In the genomic region with DNA sequence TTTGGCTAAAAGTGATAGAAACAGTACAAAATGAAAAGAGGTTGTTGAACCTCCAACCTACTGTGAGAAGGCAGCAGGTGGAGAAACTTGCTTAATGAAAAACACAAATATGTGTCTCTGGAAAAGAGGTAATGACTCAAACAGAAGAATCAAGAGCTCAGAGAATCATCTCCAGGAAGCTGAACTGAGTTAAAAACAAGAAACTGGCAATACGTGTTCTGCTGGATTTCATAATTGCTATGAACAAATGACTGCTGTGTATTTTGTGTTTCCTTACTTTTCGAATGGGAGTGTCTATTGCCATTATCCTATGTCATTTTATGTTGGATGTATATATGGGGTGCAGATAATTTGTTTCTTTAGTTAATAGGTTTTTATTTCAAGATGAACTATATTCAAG, we compare ENCODE assay signal across 24 cellular contexts.
"Had no signal": no experiment of that assay in that cellular context is flagged by ENCODE, and none has a peak within 500 bp of the region (broad histone marks: within the 10 kb centered on the region; RNA-seq: fewer than 3 reads in every experiment).

No MANE protein-coding gene starts in this region.

- H3K4me3 Mint-ChIP-seq: activated CD4-positive, alpha-beta T cell treated with anti-CD3 and anti-CD28 coated beads, Interleukin-2, amount 10 ng/mL, durations not matched to agents 24 days and 14 days; activated CD8-positive, alpha-beta T cell treated with anti-CD3 and anti-CD28 coated beads for 36 hours; activated naive CD8-positive, alpha-beta T cell treated with anti-CD3 and anti-CD28 coated beads for 36 hours; activated T-cell treated with anti-CD3 and anti-CD28 coated beads, Interleukin-2, amount 50 U/mL, for 72 hours; activated T-helper 17 cell treated with anti-CD3 and anti-CD28 coated beads, Interleukin-2, amount 50 U/mL, for 72 hours had no signal

- DNase-seq: activated CD4-positive, alpha-beta T cell treated with anti-CD3 and anti-CD28 coated beads, Interleukin-2, amount 10 ng/mL, durations not matched to agents 24 days and 14 days; activated CD4-positive, alpha-beta T cell treated with anti-CD3 and anti-CD28 coated beads, Interleukin-2, amount 50 U/mL, for 4 hours; activated CD8-positive, alpha-beta T cell treated with anti-CD3 and anti-CD28 coated beads for 36 hours; activated effector memory CD4-positive, alpha-beta T cell treated with anti-CD3 and anti-CD28 coated beads, Interleukin-2, amount 50 U/mL, for 16 hours; activated naive CD4-positive, alpha-beta T cell; activated naive CD4-positive, alpha-beta T cell treated with anti-CD3 and anti-CD28 coated beads, Interleukin-2, amount 50 U/mL, for 16 hours; activated naive CD8-positive, alpha-beta T cell treated with anti-CD3 and anti-CD28 coated beads for 36 hours; activated T-cell treated with anti-CD3 and anti-CD28 coated beads, Interleukin-2, amount 50 U/mL, for 1 hour; activated T-cell treated with anti-CD3 and anti-CD28 coated beads, Interleukin-2, amount 50 U/mL, for 72 hours; amniotic stem cell; NCI-H1105; NCI-H1417 treated with DMSO at 0.1 percent for 48 hours; NCI-H187 treated with DMSO at 0.1 percent for 48 hours; NCI-H2081; NCI-H226; NCI-H446 treated with DMSO at 0.1 percent for 48 hours; NCI-H524; NCI-H69; NK-92 treated with Interleukin-12 subunit alpha and Interleukin-12 subunit beta, amount 100 ng/mL, for 24 hours; SHP77; SJCRH30 had no signal

- H3K27me3 Mint-ChIP-seq: activated CD4-positive, alpha-beta T cell treated with anti-CD3 and anti-CD28 coated beads, Interleukin-2, amount 10 ng/mL, durations not matched to agents 24 days and 14 days; activated CD8-positive, alpha-beta T cell treated with anti-CD3 and anti-CD28 coated beads for 36 hours; activated naive CD8-positive, alpha-beta T cell treated with anti-CD3 and anti-CD28 coated beads for 36 hours; activated T-helper 17 cell treated with anti-CD3 and anti-CD28 coated beads, Interleukin-2, amount 50 U/mL, for 72 hours had no signal

- H3K27ac Mint-ChIP-seq: activated CD4-positive, alpha-beta T cell treated with anti-CD3 and anti-CD28 coated beads, Interleukin-2, amount 10 ng/mL, durations not matched to agents 24 days and 14 days; activated CD8-positive, alpha-beta T cell treated with anti-CD3 and anti-CD28 coated beads for 36 hours; activated naive CD8-positive, alpha-beta T cell treated with anti-CD3 and anti-CD28 coated beads for 36 hours; activated T-cell treated with anti-CD3 and anti-CD28 coated beads, Interleukin-2, amount 50 U/mL, for 72 hours; activated T-helper 17 cell treated with anti-CD3 and anti-CD28 coated beads, Interleukin-2, amount 50 U/mL, for 72 hours had no signal

- ATAC-seq: activated CD8-positive, alpha-beta T cell treated with anti-CD3 and anti-CD28 coated beads for 36 hours; activated T-cell treated with anti-CD3 and anti-CD28 coated beads, Interleukin-2, amount 50 U/mL, for 72 hours; activated T-helper 17 cell treated with anti-CD3 and anti-CD28 coated beads, Interleukin-2, amount 50 U/mL, for 72 hours had no signal

- H3K4me3 ChIP-seq: ascending aorta, SJCRH30, SK-N-MC had no signal

- H3K9me3 Mint-ChIP-seq: activated T-helper 17 cell treated with anti-CD3 and anti-CD28 coated beads, Interleukin-2, amount 50 U/mL, for 72 hours had no signal

- H3K36me3 Mint-ChIP-seq: activated naive CD8-positive, alpha-beta T cell treated with anti-CD3 and anti-CD28 coated beads for 36 hours had no signal

- H3K4me1 Mint-ChIP-seq: activated CD4-positive, alpha-beta T cell treated with anti-CD3 and anti-CD28 coated beads, Interleukin-2, amount 10 ng/mL, durations not matched to agents 24 days and 14 days; activated naive CD8-positive, alpha-beta T cell treated with anti-CD3 and anti-CD28 coated beads for 36 hours; activated T-helper 17 cell treated with anti-CD3 and anti-CD28 coated beads, Interleukin-2, amount 50 U/mL, for 72 hours had no signal
